ENCODE assay signal across 8 cellular contexts in genomic region chr5:116492016-116492623, GRCh38.
DNase-seq lines count a peak whose midpoint lies in the region; ATAC-seq and TF ChIP-seq lines count a peak whose summit lies in the region.

No MANE protein-coding gene starts in this region.

- TF ChIP-seq CTCF in AG10803 (conservative IDR thresholded peaks at IDR 0.05; ENCODE audit: low read length) (no peak), mucosa of descending colon (IDR thresholded peaks at IDR 0.05) (no peak), omental fat pad (IDR thresholded peaks at IDR 0.05) (no peak)

- H3K4me3 ChIP-seq in AG10803 (ENCODE audit: low read length) (no peak overlapping the region), mucosa of descending colon (no peak overlapping the region)

- intact Hi-C loops in mucosa of descending colon (cut with DNase I, micrococcal nuclease), result no loop called here

- peak; percentile 65 for ATAC-seq in GM21360 (IDR thresholded peaks at IDR 0.05; ENCODE audit: unreplicated experiment)
- ATAC-seq in mucosa of descending colon, result peak; percentile 39
- no peak for ATAC-seq in GM21737 (IDR thresholded peaks at IDR 0.05; ENCODE audit: unreplicated experiment)
- no peak for ATAC-seq in omental fat pad (ENCODE audit: low FRiP score)

- H3K9me3 ChIP-seq in mucosa of descending colon, result no peaks in the 10 kb centered on the region

- no peaks in the 10 kb centered on the region for H3K36me3 ChIP-seq in mucosa of descending colon (ENCODE audit: low read depth)

- DNase-seq in AG10803 (ENCODE audit: low read depth) (peak; percentile 92), LoVo (ENCODE audit: low spot score) (peak; percentile 54), brain pericyte (ENCODE audit: low read depth, low spot score) (peak; percentile 73), mucosa of descending colon (no peak), omental fat pad (ENCODE audit: low spot score) (no peak), mesenteric fat pad (ENCODE audit: low spot score) (no peak)

- H3K4me1 ChIP-seq in mucosa of descending colon (ENCODE audit: low read depth), result no peaks in the 10 kb centered on the region

Comparison
In these comparisons a context has a peak if more than half of its experiments do, and no peak if none do; other contexts are left out.
1. DNase-seq: peak in AG10803 (single experiment), LoVo (single experiment) and brain pericyte (single experiment); none in mucosa of descending colon (0 of 3), omental fat pad (single experiment) and mesenteric fat pad (single experiment).
2. ATAC-seq: peak in GM21360 (single experiment) and mucosa of descending colon (single experiment); none in GM21737 (single experiment) and omental fat pad (single experiment).